8 cellular contexts compared by ENCODE assay signal in the genomic region with DNA sequence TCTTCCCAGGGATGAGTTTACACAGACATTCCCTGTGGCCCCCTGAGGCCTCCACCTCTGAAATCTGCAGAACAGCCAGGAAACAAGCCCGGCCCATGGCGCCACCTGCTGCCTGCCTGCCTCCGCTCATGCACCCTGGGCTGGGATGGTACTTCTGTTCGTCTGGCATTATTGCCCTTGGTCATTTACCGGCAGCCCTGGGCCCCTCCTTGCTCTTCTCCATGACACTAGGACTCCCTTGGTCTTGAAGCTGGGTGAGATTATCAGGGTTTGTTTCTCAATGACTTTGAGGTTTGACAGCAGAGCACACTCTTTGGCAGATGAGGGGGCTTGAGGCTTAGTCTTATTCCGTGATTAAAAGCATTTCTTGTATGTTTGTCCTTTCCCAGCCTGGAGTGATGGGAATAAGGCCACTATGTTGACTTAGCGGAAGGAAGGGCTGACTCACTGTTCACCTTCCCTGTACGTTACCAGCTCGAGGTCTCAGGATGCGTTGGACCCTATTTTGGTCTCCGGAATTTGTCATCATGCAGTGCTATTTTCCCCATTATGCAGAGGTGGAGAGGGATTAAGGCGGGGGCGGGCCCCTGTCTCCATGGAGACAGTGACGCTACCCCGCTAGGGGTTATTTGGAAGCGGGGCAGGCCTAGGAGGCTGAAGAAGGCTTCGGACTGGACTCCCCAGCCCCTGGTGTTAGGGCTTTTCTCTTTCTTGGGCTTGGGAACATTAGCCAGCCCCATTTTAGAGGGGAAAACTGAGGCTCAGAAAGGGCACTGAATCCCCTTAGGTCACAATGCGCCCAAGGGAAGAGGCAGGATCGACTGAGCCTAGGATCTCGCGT. TPM values are rescaled to one million over a fixed set of nuclear protein-coding genes. Genes with fewer than 3 reads are reported as not detected.
DNase-seq lines count a peak whose midpoint lies in the region; ATAC-seq and TF ChIP-seq lines count a peak whose summit lies in the region.

No MANE protein-coding gene starts in this region.

- H3K4me3 ChIP-seq in colonic mucosa: peak overlapping the region; percentile 72

- H3K36me3 ChIP-seq in colonic mucosa: no peaks in the 10 kb centered on the region

- TF ChIP-seq CTCF in 22Rv1 (IDR thresholded peaks at IDR 0.05) (peak; percentile 78), colonic mucosa (IDR thresholded peaks at IDR 0.05) (no peak)

- peak; percentile 36 for DNase-seq in NCI-H2227 treated with DMSO at 0.1 percent for 48 hours (lab: John Stamatoyannopoulos, UW)
- DNase-seq in activated CD4-positive, alpha-beta T cell treated with anti-CD3 and anti-CD28 coated beads for 24 hours (ENCODE audit: low read depth in 2 of 2): peak; percentile 45 to 53
- DNase-seq in colonic mucosa: peak; percentile 75
- DNase-seq in left colon: peak; percentile 70 to 81
- peak; percentile 25 to 54 (median 36) for DNase-seq in stimulated activated CD4-positive, alpha-beta T cell treated with anti-CD3 and anti-CD28 coated beads, Interleukin-1b, Interleukin-23, amount 100 ng/mL, for 24 hours (ENCODE audit: low read depth in 4 of 4, low spot score in 1 of 4)

- no peaks in the 10 kb centered on the region for H3K27me3 ChIP-seq in colonic mucosa

- H3K4me1 ChIP-seq in colonic mucosa: peaks cover 7% of the 10 kb centered on the region

- ATAC-seq in GM18511 (IDR thresholded peaks at IDR 0.05; ENCODE audit: unreplicated experiment) (peak; percentile 33), HG03064 (IDR thresholded peaks at IDR 0.05; ENCODE audit: low read depth, unreplicated experiment) (peak; percentile 25), left colon (peak; percentile 71)

- H3K9ac ChIP-seq in colonic mucosa (ENCODE audit: low read depth in 2 of 2, low read length in 2 of 2): peak overlapping the region; percentile 68 to 91

- H3K27ac ChIP-seq in 22Rv1 (peak overlapping the region; percentile 47), colonic mucosa (peak overlapping the region; percentile 24)

- intact Hi-C loops in colonic mucosa (cut with DNase I): no loop called here
- intact Hi-C loops in left colon (cut with DNase I, micrococcal nuclease): no loop called here

- H3K9me3 ChIP-seq in colonic mucosa: no peaks in the 10 kb centered on the region

RNA-seq across cellular contexts. Expression of a gene that starts 0.7 kb away (rescaled TPM):
- total RNA-seq in colonic mucosa (10 to 100 TPM; 31.4 to 35.4 TPM), left colon (10 to 100 TPM; 36.9 to 39.2 TPM)

RNA-seq across cellular contexts. Expression of a gene that starts 58.6 kb away (rescaled TPM):
- total RNA-seq in colonic mucosa (10 to 100 TPM; 13.6 to 17.0 TPM), left colon (10 to 100 TPM in 1 of 2 donors, 1 to 10 TPM in 1; 8.3 to 13.1 TPM)

Comparison
In these comparisons a context has a peak if more than half of its experiments do, and no peak if none do; other contexts are left out.
1. Peak in every context shown above with its lines: DNase-seq, ATAC-seq, H3K4me3 ChIP-seq and H3K27ac ChIP-seq.